9 cellular contexts compared by ENCODE assay signal in the genomic region with DNA sequence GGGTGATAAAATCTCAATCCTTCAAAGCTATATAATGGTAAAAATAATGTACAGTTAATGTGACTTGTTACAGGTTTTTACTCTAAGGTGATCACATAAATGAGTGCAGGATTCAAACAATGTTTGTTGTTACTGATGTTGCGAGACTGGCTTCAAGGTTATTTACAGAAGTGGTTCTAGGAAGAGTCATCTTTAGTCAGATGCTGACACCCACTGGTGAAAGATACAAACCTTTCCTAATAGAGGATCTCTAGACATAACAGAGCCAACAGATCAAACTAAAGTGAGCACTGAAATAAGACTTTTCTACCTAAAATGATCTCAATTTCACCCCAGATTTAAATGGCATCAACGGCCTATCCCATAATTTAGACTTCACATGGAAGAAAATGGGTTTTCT. TPM values are rescaled to one million over a fixed set of nuclear protein-coding genes. Genes with fewer than 3 reads are reported as not detected.
DNase-seq lines count a peak whose midpoint lies in the region; ATAC-seq, FAIRE-seq and TF ChIP-seq lines count a peak whose summit lies in the region.
"Had no signal": no experiment of that assay in that cellular context is flagged by ENCODE, and none has a peak within 500 bp of the region (broad histone marks: within the 10 kb centered on the region; RNA-seq: fewer than 3 reads in every experiment).

No MANE protein-coding gene starts in this region.

- no peak overlapping the region for H3K4me3 Mint-ChIP-seq in CD4-positive, alpha-beta T cell

- H3K27me3 ChIP-seq in small intestine (ENCODE audit: control insufficient read depth in 2 of 2, insufficient read depth in 2 of 2, low read length in 2 of 2), result no peaks in the 10 kb centered on the region
- no peaks in the 10 kb centered on the region for H3K27me3 ChIP-seq in CD4-positive, alpha-beta T cell (ENCODE audit: control insufficient read depth, insufficient read depth, low read length)
- H3K27me3 ChIP-seq: neutrophil had no signal

- no peak overlapping the region for H3K27ac Mint-ChIP-seq in CD4-positive, alpha-beta T cell

- H3K9me3 ChIP-seq in small intestine (ENCODE audit: control insufficient read depth, low read depth), result no peaks in the 10 kb centered on the region
- H3K9me3 ChIP-seq in CD4-positive, alpha-beta T cell (ENCODE audit: control insufficient read depth, low read length), result no peaks in the 10 kb centered on the region
- H3K9me3 ChIP-seq: neutrophil had no signal

- CTCF ChIA-PET in CD4-positive, alpha-beta T cell (lab: Charles Lee), result interaction anchor here (1.4 kb wide), 1 partner anchor 14 kb away, joined by 3 read pairs; no protein-coding TSS in a partner anchor

- no peak for FAIRE-seq in small intestine (lab: Jason Lieb, UNC)

- TF ChIP-seq CTCF in CD4-positive, alpha-beta T cell (IDR thresholded peaks at IDR 0.05), result no peak

- 60 to 70% (median 67%) methylated on average over 2 of the region's 2 CpGs for WGBS in small intestine, 3 donors

- H3K36me3 Mint-ChIP-seq in CD4-positive, alpha-beta T cell (ENCODE audit: low read depth), result peaks cover 25% of the 10 kb centered on the region

- DNase-seq in GM03348 (ENCODE audit: low spot score) (peak; percentile 58), NCI-H1092 treated with DMSO at 0.1 percent for 48 hours (lab: John Stamatoyannopoulos, UW) (peak; percentile 42), SW480 (ENCODE audit: low spot score) (peak; percentile 65), Right ventricle myocardium superior (no peak), small intestine (peak; percentile 58), germinal center (ENCODE audit: low spot score) (no peak)
- no peak for DNase-seq in CD4-positive, alpha-beta T cell
- no peak for DNase-seq in activated CD8-positive, alpha-beta memory T cell treated with anti-CD3 and anti-CD28 coated beads, Interleukin-2, amount 50 U/mL, for 48 hours

- POLR2A ChIA-PET in CD4-positive, alpha-beta T cell (lab: Charles Lee), result no interaction called here

- H3K4me3 ChIP-seq in small intestine (ENCODE audit: low read depth in 1 of 2, low read length in 2 of 2), result no peak overlapping the region

- H3K4me1 ChIP-seq in small intestine (ENCODE audit: control insufficient read depth in 2 of 2, insufficient read depth in 1 of 2, low read depth in 1 of 2, low read length in 1 of 2), result no peaks in the 10 kb centered on the region

- H3K36me3 ChIP-seq in small intestine (ENCODE audit: control insufficient read depth in 2 of 2, insufficient read depth in 2 of 2, low read length in 2 of 2), result peaks cover 0 to 2% of the 10 kb centered on the region in 2 donors

- intact Hi-C loops in Right ventricle myocardium superior (cut with DNase I), result loop anchor here (5.0 kb wide), 1 partner anchor 428 kb away; no protein-coding TSS in a partner anchor
- intact Hi-C loops in CD4-positive, alpha-beta T cell (cut with DNase I, micrococcal nuclease), result loop anchor here in 1 of 2 experiments (5.0 kb wide), 1 partner anchor 643 kb away; no protein-coding TSS in a partner anchor

- no peak overlapping the region for H3K27ac ChIP-seq in small intestine (ENCODE audit: low read depth in 1 of 2, low read length in 1 of 2)
- H3K27ac ChIP-seq in CD4-positive, alpha-beta T cell (ENCODE audit: low read depth, low read length), result no peak overlapping the region
- H3K27ac ChIP-seq: neutrophil had no signal

- H3K9me3 Mint-ChIP-seq in CD4-positive, alpha-beta T cell, result no peaks in the 10 kb centered on the region

- peak; percentile 88 for ATAC-seq in Right ventricle myocardium superior (ENCODE audit: poor library complexity)
- no peak for ATAC-seq in CD4-positive, alpha-beta T cell (ENCODE audit: poor library complexity)

- no peaks in the 10 kb centered on the region for H3K27me3 Mint-ChIP-seq in CD4-positive, alpha-beta T cell

- no peaks in the 10 kb centered on the region for H3K4me1 Mint-ChIP-seq in CD4-positive, alpha-beta T cell (ENCODE audit: low read depth)

RNA-seq across cellular contexts. Expression of a gene that starts 20.2 kb away (rescaled TPM):
- 9.7 TPM for total RNA-seq in Right ventricle myocardium superior
- 1 to 10 TPM in 1 of 3 donors, under 1 TPM in 2; 0.54 to 3.1 (median 0.67) TPM for polyA plus RNA-seq in small intestine
- total RNA-seq in CD4-positive, alpha-beta T cell, result 1 to 10 TPM; 4.4 to 5.2 TPM

Comparison
In these comparisons a context has a peak if more than half of its experiments do, and no peak if none do; other contexts are left out.
1. DNase-seq: peak in GM03348 (single experiment), NCI-H1092 treated with DMSO at 0.1 percent for 48 hours (single experiment), SW480 (single experiment) and small intestine (single experiment); none in Right ventricle myocardium superior (single experiment), CD4-positive, alpha-beta T cell (0 of 10), germinal center (single experiment) and activated CD8-positive, alpha-beta memory T cell treated with anti-CD3 and anti-CD28 coated beads, Interleukin-2, amount 50 U/mL, for 48 hours (single experiment).